10 cellular contexts compared by ENCODE assay signal in genomic region chr13:76993473-76993872, GRCh38. TPM values are rescaled to one million over a fixed set of nuclear protein-coding genes. Genes with fewer than 3 reads are reported as not detected.
DNase-seq lines count a peak whose midpoint lies in the region; ATAC-seq and TF ChIP-seq lines count a peak whose summit lies in the region.
"Had no signal": no experiment of that assay in that cellular context is flagged by ENCODE, and none has a peak within 500 bp of the region (broad histone marks: within the 10 kb centered on the region; RNA-seq: fewer than 3 reads in every experiment).

No MANE protein-coding gene starts in this region.

- no peak overlapping the region for H3K14ac ChIP-seq in IMR-90 (replicated peaks; ENCODE audit: low read depth, low read length)

- no peaks in the 10 kb centered on the region for H3K9me3 ChIP-seq in BLaER1 treated with 17β-estradiol and CSF1 and Interleukin-3, amounts not matched to agents 10 nM and 100 nM (replicated peaks in 1 of 11)
- H3K9me3 ChIP-seq in IMR-90 (ENCODE audit: control insufficient read depth, insufficient read depth, low read length) = no peaks in the 10 kb centered on the region
- no peaks in the 10 kb centered on the region for H3K9me3 ChIP-seq in mammary epithelial cell (replicated peaks; ENCODE audit: insufficient read depth, low read length)
- H3K9me3 ChIP-seq: ovary had no signal

- H4K8ac ChIP-seq in IMR-90 (ENCODE audit: low read depth in 2 of 2, low read length in 2 of 2) = no peak overlapping the region

- in situ Hi-C loops in IMR-90 (cut with MboI; ENCODE audit: low sequenced_read_pairs) (loop anchor here (25.0 kb wide), 1 partner anchor 1306 kb away; no protein-coding TSS in a partner anchor), mammary epithelial cell (cut with MboI; ENCODE audit: low sequenced_read_pairs in 2 of 2) (no loop called here)

- H3K27me3 Mint-ChIP-seq in natural killer cell treated with Interleukin-12 subunit alpha and Interleukin-12 subunit beta and Interleukin-15 and Interleukin-18, amount 100 ng/mL, for 72 hours = peaks cover 25 to 30% of the 10 kb centered on the region in 2 donors

- no peak overlapping the region for H3K18ac ChIP-seq in IMR-90 (ENCODE audit: low read depth, low read length)

- no peak overlapping the region for H2BK20ac ChIP-seq in IMR-90 (ENCODE audit: low read depth, low read length)

- H3K23ac ChIP-seq in IMR-90 (ENCODE audit: low read depth, low read length) = no peak overlapping the region

- no peak overlapping the region for H4K5ac ChIP-seq in IMR-90 (ENCODE audit: low read depth, low read length)

- H2AK9ac ChIP-seq in IMR-90 (replicated peaks; ENCODE audit: low read depth, low read length, poor library complexity) = no peak overlapping the region

- DNase-seq in IMR-90 (no peak), mammary epithelial cell (no peak), NCI-H82 treated with DMSO at 0.1 percent for 48 hours (lab: John Stamatoyannopoulos, UW; ENCODE audit: unreplicated experiment) (no peak), MV-4-11 (lab: John Stamatoyannopoulos, UW) (no peak), NCI-H2196 treated with DMSO at 0.1 percent for 48 hours (lab: John Stamatoyannopoulos, UW; ENCODE audit: unreplicated experiment) (no peak)
- DNase-seq in natural killer cell treated with Interleukin-12 subunit alpha and Interleukin-12 subunit beta and Interleukin-15 and Interleukin-18, amount 100 ng/mL, for 72 hours (ENCODE audit: low spot score) = no peak
- DNase-seq: NCI-H2227 treated with DMSO at 0.1 percent for 48 hours, ovary had no signal

- peaks cover 14 to 24% (median 22%) of the 10 kb centered on the region in 10 experiments for H3K4me1 ChIP-seq in BLaER1 treated with 17β-estradiol and CSF1 and Interleukin-3, amounts not matched to agents 10 nM and 100 nM
- H3K4me1 ChIP-seq in IMR-90 (ENCODE audit: control insufficient read depth, insufficient read depth, low read length) (peaks cover 4% of the 10 kb centered on the region; the same call in 1 of the 2 replicates), mammary epithelial cell (ENCODE audit: insufficient read depth, low read length) (peaks cover 28% of the 10 kb centered on the region)

- peaks cover 36% of the 10 kb centered on the region in 2 donors for H3K4me1 Mint-ChIP-seq in natural killer cell treated with Interleukin-12 subunit alpha and Interleukin-12 subunit beta and Interleukin-15 and Interleukin-18, amount 100 ng/mL, for 72 hours (ENCODE audit: low read depth in 2 of 2)

- peaks cover 7% of the 10 kb centered on the region for H3K9me1 ChIP-seq in IMR-90 (ENCODE audit: insufficient read depth, low read length)

- H3K79me2 ChIP-seq in mammary epithelial cell (ENCODE audit: insufficient read depth, low read length) = peaks cover 43% of the 10 kb centered on the region

- H3K36me3 ChIP-seq in BLaER1 treated with 17β-estradiol and CSF1 and Interleukin-3, amounts not matched to agents 10 nM and 100 nM = peaks cover 27 to 37% (median 33%) of the 10 kb centered on the region in 11 experiments
- peaks cover 6% of the 10 kb centered on the region for H3K36me3 ChIP-seq in IMR-90 (ENCODE audit: control insufficient read depth, insufficient read depth, low read length)
- H3K36me3 ChIP-seq in mammary epithelial cell (ENCODE audit: insufficient read depth, low read length) = peaks cover 8% of the 10 kb centered on the region
- H3K36me3 ChIP-seq: ovary had no signal

- H2AFZ ChIP-seq in IMR-90 (replicated peaks; ENCODE audit: low read length, poor library complexity) = no peak overlapping the region
- H2AFZ ChIP-seq in mammary epithelial cell (ENCODE audit: low read depth, low read length) = no peak overlapping the region

- H4K20me1 ChIP-seq in BLaER1 treated with 17β-estradiol and CSF1 and Interleukin-3, amounts not matched to agents 10 nM and 100 nM = no peaks in the 10 kb centered on the region; a peak in 1 of 22 replicates
- no peaks in the 10 kb centered on the region for H4K20me1 ChIP-seq in IMR-90 (ENCODE audit: insufficient read depth, low read length)
- H4K20me1 ChIP-seq in mammary epithelial cell (ENCODE audit: insufficient read depth, low read length) = no peaks in the 10 kb centered on the region

- no peak for TF ChIP-seq CTCF in IMR-90 (conservative IDR thresholded peaks at IDR 0.05; ENCODE audit: low read depth, low read length)
- TF ChIP-seq CTCF in mammary epithelial cell (conservative IDR thresholded peaks at IDR 0.05 in 1 of 2, IDR thresholded peaks at IDR 0.05 in 1 of 2; ENCODE audit: extremely low read depth in 1 of 2, insufficient read depth in 1 of 2, low read depth in 1 of 2, low read length in 2 of 2) = no peak

- TF ChIP-seq RAD21 in IMR-90 (IDR thresholded peaks at IDR 0.05; ENCODE audit: low read length) = no peak

- no peaks in the 10 kb centered on the region for H3K36me3 Mint-ChIP-seq in natural killer cell treated with Interleukin-12 subunit alpha and Interleukin-12 subunit beta and Interleukin-15 and Interleukin-18, amount 100 ng/mL, for 72 hours

- dilution Hi-C loops in IMR-90 (cut with HindIII; ENCODE audit: low sequenced_read_pairs, unreplicated experiment) = no loop called here
- dilution Hi-C loops in mammary epithelial cell (cut with HindIII; ENCODE audit: low sequenced_read_pairs) = no loop called here

- H2AK5ac ChIP-seq in IMR-90 (ENCODE audit: low read depth, low read length) = no peak overlapping the region

- peak overlapping the region; percentile 25 to 99 (median 96); a peak in 19 of 22 replicates for H3K4me2 ChIP-seq in BLaER1 treated with 17β-estradiol and CSF1 and Interleukin-3, amounts not matched to agents 10 nM and 100 nM
- H3K4me2 ChIP-seq in IMR-90 (ENCODE audit: low read depth, low read length) (peak overlapping the region; percentile 68; the same call in 1 of the 2 replicates), mammary epithelial cell (ENCODE audit: insufficient read depth, low read depth, low read length) (peak overlapping the region; percentile 81)

- no peaks in the 10 kb centered on the region for H3K27me3 ChIP-seq in BLaER1 treated with 17β-estradiol and CSF1 and Interleukin-3, amounts not matched to agents 10 nM and 100 nM
- no peaks in the 10 kb centered on the region for H3K27me3 ChIP-seq in IMR-90 (ENCODE audit: control insufficient read depth, insufficient read depth, low read length)
- H3K27me3 ChIP-seq in mammary epithelial cell (ENCODE audit: insufficient read depth, low read length) = no peaks in the 10 kb centered on the region
- H3K27me3 ChIP-seq: ovary had no signal

- H3K9me3 Mint-ChIP-seq in natural killer cell treated with Interleukin-12 subunit alpha and Interleukin-12 subunit beta and Interleukin-15 and Interleukin-18, amount 100 ng/mL, for 72 hours = no peaks in the 10 kb centered on the region

- H3K9ac ChIP-seq in BLaER1 treated with 17β-estradiol and CSF1 and Interleukin-3, amounts not matched to agents 10 nM and 100 nM = peak overlapping the region in 2 of 11 experiments; percentile 85 to 88; a peak in 4 of 22 replicates
- H3K9ac ChIP-seq in IMR-90 (ENCODE audit: low read depth, low read length) = no peak overlapping the region
- H3K9ac ChIP-seq in mammary epithelial cell (ENCODE audit: insufficient read depth, low read length) = peak overlapping the region; percentile 96

- peak overlapping the region; percentile 94 to 95 for H3K27ac Mint-ChIP-seq in natural killer cell treated with Interleukin-12 subunit alpha and Interleukin-12 subunit beta and Interleukin-15 and Interleukin-18, amount 100 ng/mL, for 72 hours

- H2BK15ac ChIP-seq in IMR-90 (ENCODE audit: low read depth, low read length) = no peak overlapping the region

- POLR2A ChIA-PET in IMR-90 (lab: Charles Lee; ENCODE audit: unreplicated experiment) = no interaction called here

- no peak overlapping the region for H4K91ac ChIP-seq in IMR-90 (ENCODE audit: insufficient read depth, low read depth, low read length)

- CTCF ChIA-PET in IMR-90 (lab: Yijun Ruan, JAX) = interaction anchor here (0.7 to 3.7 kb wide), 3 partner anchors 9 to 285 kb away, joined by 3 to 15 read pairs (median 14); no protein-coding TSS in a partner anchor
- CTCF ChIA-PET in mammary epithelial cell (lab: Charles Lee; ENCODE audit: low non-redundant PET) = no interaction called here

- H3K79me1 ChIP-seq in IMR-90 (ENCODE audit: low read depth in 1 of 2, low read length in 2 of 2) = peaks cover 23 to 35% of the 10 kb centered on the region in 2 experiments

- H2BK120ac ChIP-seq in IMR-90 (ENCODE audit: low read depth, low read length) = no peak overlapping the region

- H2BK5ac ChIP-seq in IMR-90 (ENCODE audit: low read depth, low read length, poor library complexity, severe bottlenecking) = no peak overlapping the region

- TF ChIP-seq POLR2A in IMR-90 (IDR thresholded peaks at IDR 0.05; ENCODE audit: low read depth, low read length) = no peak

- ATAC-seq in IMR-90 (ENCODE audit: low read depth) = no peak
- ATAC-seq in natural killer cell treated with Interleukin-12 subunit alpha and Interleukin-12 subunit beta and Interleukin-15 and Interleukin-18, amount 100 ng/mL, for 72 hours = no peak
- no peak for ATAC-seq in HG02610 (IDR thresholded peaks at IDR 0.05; ENCODE audit: unreplicated experiment)

- WGBS in IMR-90 (ENCODE audit: extremely low coverage in 2 of 2, insufficient read length in 1 of 2), 2 experiments = no CpG with 5 or more reads among the region's 5 CpGs
- WGBS in mammary epithelial cell (ENCODE audit: low coverage, missing lambda C conversion rate) = 74% methylated on average over 5 of the region's 5 CpGs

- H3K4ac ChIP-seq in IMR-90 (ENCODE audit: low read depth, low read length) = no peak overlapping the region

- intact Hi-C loops in IMR-90 (cut with micrococcal nuclease) = loop anchor here (5.0 kb wide), 1 partner anchor 836 kb away; no protein-coding TSS in a partner anchor
- intact Hi-C loops in mammary epithelial cell (cut with micrococcal nuclease) = no loop called here

- H3K4me3 Mint-ChIP-seq in natural killer cell treated with Interleukin-12 subunit alpha and Interleukin-12 subunit beta and Interleukin-15 and Interleukin-18, amount 100 ng/mL, for 72 hours = peak overlapping the region; percentile 95

- no peak overlapping the region for H3K56ac ChIP-seq in IMR-90 (ENCODE audit: extremely low read depth, insufficient read depth, low read length)

- no peak overlapping the region for H3K27ac ChIP-seq in BLaER1 treated with 17β-estradiol and CSF1 and Interleukin-3, amounts not matched to agents 10 nM and 100 nM
- H3K27ac ChIP-seq in IMR-90 (ENCODE audit: insufficient read depth, low read length) (no peak overlapping the region), mammary epithelial cell (ENCODE audit: insufficient read depth, low read depth, low read length) (peak overlapping the region; percentile 87)

- BruUV-seq in IMR-90 (replicated peaks; lab: Mats Ljungman, UMichigan) (no TSS peak), mammary epithelial cell (replicated peaks; lab: Mats Ljungman, UMichigan) (no TSS peak)

- H3K4me3 ChIP-seq in BLaER1 treated with 17β-estradiol and CSF1 and Interleukin-3, amounts not matched to agents 10 nM and 100 nM = peak overlapping the region in 5 of 10 experiments; percentile 65 to 79 (median 69); a peak in 7 of 20 replicates
- H3K4me3 ChIP-seq in IMR-90 (ENCODE audit: insufficient read depth, low read depth, low read length) (no peak overlapping the region), mammary epithelial cell (replicated peaks in 1 of 3; ENCODE audit: insufficient read depth in 1 of 3, low read depth in 2 of 3, low read length in 3 of 3) (peak overlapping the region in 2 of 3 experiments; percentile 69 to 89)

RNA-seq across cellular contexts. Expression of gene CLN5, which starts 1.6 kb away (rescaled TPM):
- 15.1 and 22.8 TPM in 2 replicates for total RNA-seq in IMR-90 (2012; rRNA removed)
- 9.7 and 11.3 TPM in 2 replicates for polyA plus RNA-seq in IMR-90 (2012; rRNA removed)
- 3.9 and 5.7 TPM in 2 replicates for polyA plus RNA-seq in IMR-90 (2012; cell fraction: cytosol; rRNA removed)
- 8.2 and 17.8 TPM in 2 replicates for polyA plus RNA-seq in IMR-90 (2012; cell fraction: nucleus; rRNA removed; ENCODE audit: low replicate concordance)
- total RNA-seq in mammary epithelial cell = 10 to 100 TPM; 24.0 to 45.8 TPM
- polyA plus RNA-seq in mammary epithelial cell = 16.9 TPM
- 12.3 TPM for polyA minus RNA-seq in mammary epithelial cell
- 1 to 10 TPM; 6.1 to 8.3 TPM for total RNA-seq in natural killer cell treated with Interleukin-12 subunit alpha and Interleukin-12 subunit beta and Interleukin-15 and Interleukin-18, amount 100 ng/mL, for 72 hours

RNA-seq across cellular contexts. Expression of gene FBXL3, which starts 33.5 kb away (rescaled TPM):
- total RNA-seq in IMR-90 (2012; rRNA removed) = 43.6 and 51.1 TPM in 2 replicates
- 12.7 and 15.3 TPM in 2 replicates for polyA plus RNA-seq in IMR-90 (2012; rRNA removed)
- polyA plus RNA-seq in IMR-90 (2012; cell fraction: cytosol; rRNA removed) = 13.3 and 19.0 TPM in 2 replicates
- polyA plus RNA-seq in IMR-90 (2012; cell fraction: nucleus; rRNA removed; ENCODE audit: low replicate concordance) = 5.5 and 12.4 TPM in 2 replicates
- total RNA-seq in mammary epithelial cell = 10 to 100 TPM; 31.9 to 44.8 TPM
- polyA plus RNA-seq in mammary epithelial cell = 15.7 TPM
- polyA minus RNA-seq in mammary epithelial cell = 26.4 TPM
- 10 to 100 TPM; 26.1 to 35.5 TPM for total RNA-seq in natural killer cell treated with Interleukin-12 subunit alpha and Interleukin-12 subunit beta and Interleukin-15 and Interleukin-18, amount 100 ng/mL, for 72 hours

RNA-seq across cellular contexts. Expression of gene ACOD1, which starts 45.2 kb away (rescaled TPM):
- total RNA-seq in IMR-90 (2012; rRNA removed) (not detected in 2 replicates), mammary epithelial cell (not detected)
- polyA plus RNA-seq in IMR-90 (2012; rRNA removed) (not detected in 2 replicates), mammary epithelial cell (not detected)
- not detected in 2 replicates for polyA plus RNA-seq in IMR-90 (2012; cell fraction: cytosol; rRNA removed)
- polyA plus RNA-seq in IMR-90 (2012; cell fraction: nucleus; rRNA removed; ENCODE audit: low replicate concordance) = not detected in 2 replicates
- not detected for polyA minus RNA-seq in mammary epithelial cell
- total RNA-seq in natural killer cell treated with Interleukin-12 subunit alpha and Interleukin-12 subunit beta and Interleukin-15 and Interleukin-18, amount 100 ng/mL, for 72 hours = not detected
- total RNA-seq: ovary had no signal
- polyA plus RNA-seq: ovary had no signal
